In genomic region chr1:19596065-19596718, GRCh38 we compare ENCODE assay signal across 8 cellular contexts. TPM values are rescaled to one million over a fixed set of nuclear protein-coding genes. Genes with fewer than 3 reads are reported as not detected.
A peak's percentile ranks its signal among the peaks of the same experiment; 100 is the strongest.
DNase-seq lines count a peak whose midpoint lies in the region; ATAC-seq and TF ChIP-seq lines count a peak whose summit lies in the region.

No MANE protein-coding gene starts in this region.

- peak overlapping the region; percentile 94 for H3K4me3 Mint-ChIP-seq in activated T-helper 17 cell treated with anti-CD3 and anti-CD28 coated beads, Interleukin-2, amount 50 U/mL, for 72 hours

- DNase-seq in DMS153 treated with DMSO at 0.1 percent for 48 hours (lab: John Stamatoyannopoulos, UW; ENCODE audit: unreplicated experiment) = peak; percentile 82
- DNase-seq in MG63 = peak; percentile 13
- no peak for DNase-seq in right atrium auricular region (ENCODE audit: low spot score)
- DNase-seq in sciatic nerve (ENCODE audit: low spot score) = no peak
- DNase-seq in mesenteric fat pad (ENCODE audit: low spot score) = no peak
- DNase-seq in NCI-H1930 (lab: John Stamatoyannopoulos, UW) = no peak

- no peak for TF ChIP-seq CTCF in right atrium auricular region (IDR thresholded peaks at IDR 0.05)

- peaks cover 39% of the 10 kb centered on the region for H3K36me3 Mint-ChIP-seq in activated T-helper 17 cell treated with anti-CD3 and anti-CD28 coated beads, Interleukin-2, amount 50 U/mL, for 72 hours (ENCODE audit: low read depth)

- peaks cover 39% of the 10 kb centered on the region for H3K36me3 ChIP-seq in MG63
- H3K36me3 ChIP-seq in right atrium auricular region = peaks cover 5% of the 10 kb centered on the region

- H3K9me3 ChIP-seq in MG63 = peaks cover 4% of the 10 kb centered on the region; the same call in 1 of the 2 replicates
- H3K9me3 ChIP-seq in right atrium auricular region = no peaks in the 10 kb centered on the region

- ATAC-seq in activated T-helper 17 cell treated with anti-CD3 and anti-CD28 coated beads, Interleukin-2, amount 50 U/mL, for 72 hours (replicated peaks) = peak; percentile 2
- ATAC-seq in sciatic nerve = peak; percentile 47
- no peak for ATAC-seq in HG02840 (IDR thresholded peaks at IDR 0.05; ENCODE audit: low FRiP score, unreplicated experiment)

- no peaks in the 10 kb centered on the region for H3K27me3 ChIP-seq in MG63
- no peaks in the 10 kb centered on the region for H3K27me3 ChIP-seq in right atrium auricular region

- H3K27ac Mint-ChIP-seq in activated T-helper 17 cell treated with anti-CD3 and anti-CD28 coated beads, Interleukin-2, amount 50 U/mL, for 72 hours = peak overlapping the region; percentile 100

- intact Hi-C loops in sciatic nerve (cut with DNase I) = no loop called here

- H3K4me1 Mint-ChIP-seq in activated T-helper 17 cell treated with anti-CD3 and anti-CD28 coated beads, Interleukin-2, amount 50 U/mL, for 72 hours = peaks cover 23% of the 10 kb centered on the region

- H3K27me3 Mint-ChIP-seq in activated T-helper 17 cell treated with anti-CD3 and anti-CD28 coated beads, Interleukin-2, amount 50 U/mL, for 72 hours = no peaks in the 10 kb centered on the region

- H3K4me1 ChIP-seq in right atrium auricular region = peaks cover 0 to 38% of the 10 kb centered on the region in 2 donors

- H3K4me3 ChIP-seq in MG63 (peak overlapping the region; percentile 87), right atrium auricular region (peak overlapping the region; percentile 93 to 96)

- no peaks in the 10 kb centered on the region for H3K9me3 Mint-ChIP-seq in activated T-helper 17 cell treated with anti-CD3 and anti-CD28 coated beads, Interleukin-2, amount 50 U/mL, for 72 hours

- peak overlapping the region; percentile 95 to 97 for H3K27ac ChIP-seq in right atrium auricular region

RNA-seq across cellular contexts. Expression of gene NBL1, which starts 47.9 kb away (rescaled TPM):
- total RNA-seq in MG63 (2014; rRNA removed; shearing (Covaris generic); ENCODE audit: low replicate concordance) = 38.0 and 75.9 TPM in 2 replicates
- 10 to 100 TPM; 15.0 to 16.0 TPM for total RNA-seq in activated T-helper 17 cell treated with anti-CD3 and anti-CD28 coated beads, Interleukin-2, amount 50 U/mL, for 72 hours
- total RNA-seq in right atrium auricular region (10 to 100 TPM; 19.5 to 57.2 TPM), sciatic nerve (119 TPM), mesenteric fat pad (126 TPM)

Comparison
In these comparisons a context has a peak if more than half of its experiments do, and no peak if none do; other contexts are left out.
1. DNase-seq: peak in DMS153 treated with DMSO at 0.1 percent for 48 hours (single experiment) and MG63 (single experiment); none in right atrium auricular region (single experiment), sciatic nerve (single experiment), mesenteric fat pad (single experiment) and NCI-H1930 (0 of 2).